ENCODE assay signal across 2 cellular contexts in the genomic region with DNA sequence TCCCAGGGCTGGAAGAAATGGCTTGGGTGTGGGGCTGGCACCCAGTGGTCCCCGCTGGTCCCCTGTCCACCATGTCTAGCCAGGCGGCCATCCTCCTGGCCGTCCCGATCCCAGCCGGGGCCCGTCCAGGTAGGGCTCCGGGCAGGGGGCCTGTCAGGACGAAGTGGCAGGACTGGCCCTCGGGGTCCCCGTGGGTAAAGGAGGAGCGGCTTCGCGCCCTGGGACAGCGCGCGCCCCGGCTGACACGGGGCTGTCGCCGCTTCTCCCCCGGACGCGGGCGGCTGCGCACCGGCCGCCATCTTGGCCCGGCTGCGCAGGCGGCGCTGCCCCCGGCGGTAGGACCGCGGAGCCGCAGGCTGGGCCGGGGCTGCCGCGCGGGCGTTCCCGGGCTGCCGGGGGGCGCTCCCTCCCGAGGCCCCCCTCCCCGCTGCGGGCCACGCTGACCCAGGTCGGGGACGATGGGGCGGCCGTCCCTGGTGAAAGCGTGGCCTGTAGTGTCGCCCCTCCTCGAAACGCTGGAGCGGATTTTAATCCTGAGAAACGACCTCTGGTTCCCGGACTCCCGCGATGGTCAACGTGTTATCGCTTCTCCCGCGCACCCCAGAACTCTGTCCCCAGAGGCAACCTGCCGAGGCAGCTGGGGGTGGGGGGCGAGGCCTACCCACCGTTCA.
TF ChIP-seq lines count a peak whose summit lies in the region.

No MANE protein-coding gene starts in this region.

TF ChIP-seq in IMR-90, 13 proteins besides CTCF, POLR2A, EP300 and RAD21:
- TF ChIP-seq ELK1 (IDR thresholded peaks at IDR 0.05; ENCODE audit: borderline replicate concordance, low read depth, low read length) (no peak), MAZ (IDR thresholded peaks at IDR 0.05; ENCODE audit: borderline replicate concordance, low read depth, low read length) (peak; percentile 52; the same call in 1 of the 2 replicates)

TF ChIP-seq in GM12878, 131 proteins besides CTCF, POLR2A, EP300 and RAD21:
- TF ChIP-seq CREM (IDR thresholded peaks at IDR 0.05; ENCODE audit: low read depth) (no peak), YY1 (IDR thresholded peaks at IDR 0.05; ENCODE audit: low read depth, low read length) (peak; percentile 95), PAX5 (IDR thresholded peaks at IDR 0.05; ENCODE audit: borderline replicate concordance, low read depth, low read length) (peak; percentile 30; the same call in 1 of the 2 replicates), MLLT1 (IDR thresholded peaks at IDR 0.05) (no peak)
TF ChIP-seq in GM12878: peak in this region for 2.
